ENCODE assay signal across 27 cellular contexts in the genomic region with DNA sequence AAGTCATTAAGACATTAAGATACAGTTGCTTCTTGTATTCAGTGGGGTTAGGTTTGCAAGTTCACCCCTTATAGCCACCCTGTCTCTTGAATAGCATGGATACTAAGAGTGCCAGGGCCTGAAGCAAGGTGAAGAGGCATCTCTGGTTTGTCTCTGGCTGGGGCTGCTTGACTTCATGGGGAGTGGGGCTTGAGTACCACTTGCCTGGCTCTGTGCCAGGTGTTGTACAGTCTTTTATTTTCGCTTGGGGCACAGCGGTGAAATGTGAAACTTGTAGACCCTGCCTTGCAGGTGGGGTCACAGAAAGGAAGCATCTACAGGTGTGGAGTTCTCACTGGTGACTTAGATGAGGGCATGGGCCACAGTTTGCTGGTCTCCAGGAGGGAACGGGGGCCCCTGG.
"Had no signal": no experiment of that assay in that cellular context is flagged by ENCODE, and none has a peak within 500 bp of the region (broad histone marks: within the 10 kb centered on the region; RNA-seq: fewer than 3 reads in every experiment).

No MANE protein-coding gene starts in this region.

- DNase-seq: activated CD4-positive, alpha-beta T cell treated with anti-CD3 and anti-CD28 coated beads, Interleukin-2, amount 10 ng/mL, durations not matched to agents 24 days and 14 days; activated CD4-positive, alpha-beta T cell treated with anti-CD3 and anti-CD28 coated beads, Interleukin-2, amount 50 U/mL, for 4 hours; activated CD8-positive, alpha-beta T cell treated with anti-CD3 and anti-CD28 coated beads for 36 hours; activated gamma-delta T cell; activated naive CD4-positive, alpha-beta T cell treated with Interleukin-2 at 50 U/mL for 16 hours; activated T-cell treated with anti-CD3 and anti-CD28 coated beads, Interleukin-2, amount 50 U/mL, for 1 hour; activated T-cell treated with anti-CD3 and anti-CD28 coated beads, Interleukin-2, amount 50 U/mL, for 72 hours; adrenal gland; body of pancreas; NCI-H1105; NCI-H1417 treated with DMSO at 0.1 percent for 48 hours; NCI-H187 treated with DMSO at 0.1 percent for 48 hours; NCI-H2081; NCI-H446 treated with DMSO at 0.1 percent for 48 hours; NCI-H526; NK-92 treated with Interleukin-12 subunit alpha and Interleukin-12 subunit beta, amount 100 ng/mL, for 24 hours; PC-3; Peyer's patch; RPMI8226; SHP77 treated with DMSO at 0.1 percent for 48 hours; SK-N-SH had no signal

- H3K4me3 ChIP-seq: adrenal gland, body of pancreas, breast epithelium, Peyer's patch, SJSA1 had no signal

- H3K9me3 ChIP-seq: adrenal gland, body of pancreas, breast epithelium, Peyer's patch, SJSA1 had no signal

- H3K4me2 ChIP-seq: SK-N-SH had no signal

- H3K4me1 Mint-ChIP-seq: activated CD4-positive, alpha-beta T cell treated with anti-CD3 and anti-CD28 coated beads, Interleukin-2, amount 10 ng/mL, durations not matched to agents 24 days and 14 days had no signal

- H3K27me3 ChIP-seq: adrenal gland, body of pancreas, breast epithelium, Peyer's patch, SJSA1 had no signal

- H3K27me3 Mint-ChIP-seq: activated CD4-positive, alpha-beta T cell treated with anti-CD3 and anti-CD28 coated beads, Interleukin-2, amount 10 ng/mL, durations not matched to agents 24 days and 14 days; activated CD8-positive, alpha-beta T cell treated with anti-CD3 and anti-CD28 coated beads for 36 hours had no signal

- H3K4me1 ChIP-seq: adrenal gland, body of pancreas, breast epithelium, Peyer's patch, SJSA1 had no signal

- H3K27ac ChIP-seq: adrenal gland, body of pancreas, breast epithelium, Peyer's patch, SJSA1 had no signal

- H3K27ac Mint-ChIP-seq: activated CD4-positive, alpha-beta T cell treated with anti-CD3 and anti-CD28 coated beads, Interleukin-2, amount 10 ng/mL, durations not matched to agents 24 days and 14 days; activated CD8-positive, alpha-beta T cell treated with anti-CD3 and anti-CD28 coated beads for 36 hours; activated naive CD4-positive, alpha-beta T cell treated with anti-CD3 and anti-CD28 coated beads, Interleukin-2, amount 50 U/mL, for 72 hours; activated T-cell treated with anti-CD3 and anti-CD28 coated beads, Interleukin-2, amount 50 U/mL, for 72 hours; activated T-helper 2 cell treated with anti-CD3 and anti-CD28 coated beads, Interferon-gamma antibody, Interleukin-2, Interleukin-4, amounts not matched to agents 10 μg/mL and 5 μg/mL and 100 μg/mL, durations not matched to agents 14 hours and 24 hours and 36 hours; T-helper 1 cell treated with Interleukin-12 subunit alpha and Interleukin-12 subunit beta and Interleukin-4 antibody, amounts not matched to agents 30 μg/mL and 1 μg/mL, for 36 hours; T-helper 2 cell treated with Interferon-gamma antibody and Interleukin-4, amounts not matched to agents 5 μg/mL and 100 μg/mL, for 36 hours had no signal

- H3K4me3 Mint-ChIP-seq: activated CD4-positive, alpha-beta T cell treated with anti-CD3 and anti-CD28 coated beads, Interleukin-2, amount 10 ng/mL, durations not matched to agents 24 days and 14 days; activated CD8-positive, alpha-beta T cell treated with anti-CD3 and anti-CD28 coated beads for 36 hours; activated T-cell treated with anti-CD3 and anti-CD28 coated beads, Interleukin-2, amount 50 U/mL, for 72 hours; T-helper 1 cell treated with Interleukin-12 subunit alpha and Interleukin-12 subunit beta and Interleukin-4 antibody, amounts not matched to agents 30 μg/mL and 1 μg/mL, for 36 hours; T-helper 2 cell treated with Interferon-gamma antibody and Interleukin-4, amounts not matched to agents 5 μg/mL and 100 μg/mL, for 36 hours had no signal

- H3K9ac ChIP-seq: SK-N-SH had no signal

- ATAC-seq: activated CD8-positive, alpha-beta T cell treated with anti-CD3 and anti-CD28 coated beads for 36 hours; activated naive CD4-positive, alpha-beta T cell treated with anti-CD3 and anti-CD28 coated beads, Interleukin-2, amount 50 U/mL, for 72 hours; activated T-cell treated with anti-CD3 and anti-CD28 coated beads, Interleukin-2, amount 50 U/mL, for 72 hours; body of pancreas; PC-3 had no signal
